In genomic region chr17:8312251-8312650, GRCh38 we compare ENCODE assay signal across 32 cellular contexts. TPM values are rescaled to one million over a fixed set of nuclear protein-coding genes. Genes with fewer than 3 reads are reported as not detected.
"Had no signal": no experiment of that assay in that cellular context is flagged by ENCODE, and none has a peak within 500 bp of the region (broad histone marks: within the 10 kb centered on the region; RNA-seq: fewer than 3 reads in every experiment).

No MANE protein-coding gene starts in this region.

- H3K36me3 Mint-ChIP-seq: activated naive CD4-positive, alpha-beta T cell treated with anti-CD3 and anti-CD28 coated beads, Interleukin-2, amount 10 ng/mL, durations not matched to agents 7 days and 5 days; activated naive CD8-positive, alpha-beta T cell treated with anti-CD3 and anti-CD28 coated beads, Interleukin-2, amount 10 ng/mL, durations not matched to agents 7 days and 5 days; naive thymus-derived CD4-positive, alpha-beta T cell; stimulated activated memory B cell treated with anti-CD40 and anti-IgM and Interleukin-4, amounts not matched to agents 10 μg/mL and 1 μg/mL and 100 μg/mL, for 72 hours had no signal

- H3K79me2 ChIP-seq: parathyroid adenoma had no signal

- H3K9me3 Mint-ChIP-seq: activated CD4-positive, alpha-beta memory T cell treated with anti-CD3 and anti-CD28 coated beads, Interleukin-2, amount 10 ng/mL, durations not matched to agents 7 days and 5 days; activated CD4-positive, alpha-beta T cell treated with anti-CD3 and anti-CD28 coated beads, Interleukin-2, amount 10 ng/mL, durations not matched to agents 7 days and 5 days; activated naive CD4-positive, alpha-beta T cell treated with anti-CD3 and anti-CD28 coated beads, Interleukin-2, amount 10 ng/mL, durations not matched to agents 7 days and 5 days; activated naive CD8-positive, alpha-beta T cell treated with anti-CD3 and anti-CD28 coated beads, Interleukin-2, amount 10 ng/mL, durations not matched to agents 7 days and 5 days; activated T-cell treated with anti-CD3 and anti-CD28 coated beads, Interleukin-2, amount 50 U/mL, for 24 hours; naive thymus-derived CD4-positive, alpha-beta T cell; stimulated activated memory B cell treated with anti-CD40 and anti-IgM and Interleukin-4, amounts not matched to agents 10 μg/mL and 1 μg/mL and 100 μg/mL, for 72 hours; stimulated activated naive CD8-positive, alpha-beta T cell treated with anti-CD3 and anti-CD28 coated beads, Interleukin-15, amount 100 ng/mL, for 72 hours had no signal

- H3K36me3 ChIP-seq: brain microvascular endothelial cell, gastroesophageal sphincter, right lobe of liver, tibial artery had no signal

- H3K4me1 Mint-ChIP-seq: activated naive CD4-positive, alpha-beta T cell treated with anti-CD3 and anti-CD28 coated beads, Interleukin-2, amount 10 ng/mL, durations not matched to agents 7 days and 5 days; activated naive CD8-positive, alpha-beta T cell treated with anti-CD3 and anti-CD28 coated beads, Interleukin-2, amount 10 ng/mL, durations not matched to agents 7 days and 5 days; stimulated activated naive CD8-positive, alpha-beta T cell treated with anti-CD3 and anti-CD28 coated beads, Interleukin-15, amount 100 ng/mL, for 72 hours had no signal

- H2AFZ ChIP-seq: parathyroid adenoma had no signal

- H3K27ac ChIP-seq: brain microvascular endothelial cell, left lung, parathyroid adenoma, right lobe of liver, tibial artery had no signal

- H3K27me3 ChIP-seq: right lobe of liver had no signal

- H3K9me3 ChIP-seq: gastroesophageal sphincter, left lung, right lobe of liver, tibial artery had no signal

- H3K4me3 Mint-ChIP-seq: activated CD4-positive, alpha-beta memory T cell treated with anti-CD3 and anti-CD28 coated beads, Interleukin-2, amount 10 ng/mL, durations not matched to agents 7 days and 5 days; activated CD4-positive, alpha-beta T cell treated with anti-CD3 and anti-CD28 coated beads, Interleukin-2, amount 10 ng/mL, durations not matched to agents 7 days and 5 days; activated naive CD4-positive, alpha-beta T cell treated with anti-CD3 and anti-CD28 coated beads, Interleukin-2, amount 10 ng/mL, durations not matched to agents 7 days and 5 days; activated naive CD8-positive, alpha-beta T cell treated with anti-CD3 and anti-CD28 coated beads, Interleukin-2, amount 10 ng/mL, durations not matched to agents 7 days and 5 days; activated T-cell treated with anti-CD3 and anti-CD28 coated beads, Interleukin-2, amount 50 U/mL, for 24 hours; stimulated activated memory B cell treated with anti-CD40 and anti-IgM and Interleukin-4, amounts not matched to agents 10 μg/mL and 1 μg/mL and 100 μg/mL, for 72 hours; stimulated activated naive CD8-positive, alpha-beta T cell treated with anti-CD3 and anti-CD28 coated beads, Interleukin-15, amount 100 ng/mL, for 72 hours had no signal

- H3K27ac Mint-ChIP-seq: activated CD4-positive, alpha-beta memory T cell treated with anti-CD3 and anti-CD28 coated beads, Interleukin-2, amount 10 ng/mL, durations not matched to agents 7 days and 5 days; activated CD4-positive, alpha-beta T cell treated with anti-CD3 and anti-CD28 coated beads, Interleukin-2, amount 10 ng/mL, durations not matched to agents 7 days and 5 days; activated naive CD4-positive, alpha-beta T cell treated with anti-CD3 and anti-CD28 coated beads, Interleukin-2, amount 10 ng/mL, durations not matched to agents 7 days and 5 days; activated naive CD8-positive, alpha-beta T cell treated with anti-CD3 and anti-CD28 coated beads, Interleukin-2, amount 10 ng/mL, durations not matched to agents 7 days and 5 days; activated T-cell treated with anti-CD3 and anti-CD28 coated beads, Interleukin-2, amount 50 U/mL, for 24 hours; naive thymus-derived CD4-positive, alpha-beta T cell; stimulated activated memory B cell treated with anti-CD40 and anti-IgM and Interleukin-4, amounts not matched to agents 10 μg/mL and 1 μg/mL and 100 μg/mL, for 72 hours; stimulated activated naive CD8-positive, alpha-beta T cell treated with anti-CD3 and anti-CD28 coated beads, Interleukin-15, amount 100 ng/mL, for 72 hours had no signal

- DNase-seq: activated CD4-positive, alpha-beta memory T cell treated with anti-CD3 and anti-CD28 coated beads, Interleukin-2, amount 10 ng/mL, durations not matched to agents 7 days and 5 days; activated CD4-positive, alpha-beta T cell treated with anti-CD3 and anti-CD28 coated beads, Interleukin-2, amount 10 ng/mL, durations not matched to agents 7 days and 5 days; activated CD4-positive, CD25-positive, alpha-beta regulatory T cell treated with anti-CD3 and anti-CD28 coated beads, Interleukin-2, amount 50 U/mL, for 72 hours; activated CD8-positive, alpha-beta memory T cell treated with anti-CD3 and anti-CD28 coated beads, Interleukin-2, amount 50 U/mL, for 48 hours; activated gamma-delta T cell; activated naive CD4-positive, alpha-beta T cell treated with anti-CD3 and anti-CD28 coated beads, Interleukin-2, amount 10 ng/mL, durations not matched to agents 7 days and 5 days; activated naive CD8-positive, alpha-beta T cell treated with anti-CD3 and anti-CD28 coated beads, Interleukin-2, amount 10 ng/mL, durations not matched to agents 7 days and 5 days; activated T-cell treated with anti-CD3 and anti-CD28 coated beads, Interleukin-2, amount 50 U/mL, for 24 hours; brain microvascular endothelial cell; central memory CD4-positive, alpha-beta T cell; dermis blood vessel endothelial cell; effector CD4-positive, alpha-beta T cell; kidney glomerular epithelial cell; midbrain; naive thymus-derived CD4-positive, alpha-beta T cell; nucleus accumbens; right lobe of liver; stimulated activated CD4-positive, alpha-beta T cell treated with anti-CD3 and anti-CD28 coated beads, Interleukin-1b, Interleukin-23, amount 100 ng/mL, for 48 hours; stimulated activated CD4-positive, alpha-beta T cell treated with anti-CD3 and anti-CD28 coated beads, Interleukin-4, amount 100 ng/mL, for 4 hours; stimulated activated CD8-positive, alpha-beta memory T cell treated with anti-CD3 and anti-CD28 coated beads, Interleukin-4, amount 100 ng/mL, for 48 hours; stimulated activated naive CD8-positive, alpha-beta T cell treated with anti-CD3 and anti-CD28 coated beads, Interleukin-15, amount 100 ng/mL, for 72 hours; T-helper 2 cell; tibial artery had no signal

- H3K4me3 ChIP-seq: right lobe of liver had no signal

- H3K4me1 ChIP-seq: left lung, right lobe of liver had no signal

- ATAC-seq: gastroesophageal sphincter; naive thymus-derived CD4-positive, alpha-beta T cell; SK-N-SH treated with all-trans-retinoic acid at 6 μM for 48 hours; stimulated activated memory B cell treated with anti-CD40 and anti-IgM and Interleukin-4, amounts not matched to agents 10 μg/mL and 1 μg/mL and 100 μg/mL, for 72 hours; stimulated activated naive CD8-positive, alpha-beta T cell treated with anti-CD3 and anti-CD28 coated beads, Interleukin-15, amount 100 ng/mL, for 72 hours had no signal

RNA-seq across cellular contexts. Expression of gene ARHGEF15, which starts 2.2 kb away (rescaled TPM):
- total RNA-seq: activated CD4-positive, alpha-beta memory T cell treated with anti-CD3 and anti-CD28 coated beads, Interleukin-2, amount 10 ng/mL, durations not matched to agents 7 days and 5 days; activated CD4-positive, alpha-beta T cell treated with anti-CD3 and anti-CD28 coated beads, Interleukin-2, amount 10 ng/mL, durations not matched to agents 7 days and 5 days; activated naive CD8-positive, alpha-beta T cell treated with anti-CD3 and anti-CD28 coated beads, Interleukin-2, amount 10 ng/mL, durations not matched to agents 7 days and 5 days; naive thymus-derived CD4-positive, alpha-beta T cell had no signal
- polyA plus RNA-seq: naive thymus-derived CD4-positive, alpha-beta T cell had no signal

RNA-seq across cellular contexts. Expression of gene ODF4, which starts 27.4 kb away (rescaled TPM):
- total RNA-seq: activated CD4-positive, alpha-beta memory T cell treated with anti-CD3 and anti-CD28 coated beads, Interleukin-2, amount 10 ng/mL, durations not matched to agents 7 days and 5 days; activated CD4-positive, alpha-beta T cell treated with anti-CD3 and anti-CD28 coated beads, Interleukin-2, amount 10 ng/mL, durations not matched to agents 7 days and 5 days; activated naive CD8-positive, alpha-beta T cell treated with anti-CD3 and anti-CD28 coated beads, Interleukin-2, amount 10 ng/mL, durations not matched to agents 7 days and 5 days; astrocyte; dermis blood vessel endothelial cell; epithelial cell of proximal tubule; gastroesophageal sphincter; left lung; naive thymus-derived CD4-positive, alpha-beta T cell; right lobe of liver; urinary bladder had no signal
- polyA plus RNA-seq: naive thymus-derived CD4-positive, alpha-beta T cell; neural cell; urinary bladder had no signal
